8 cellular contexts compared by ENCODE assay signal in genomic region chr16:1613728-1614225, GRCh38. TPM values are rescaled to one million over a fixed set of nuclear protein-coding genes. Genes with fewer than 3 reads are reported as not detected.
A peak's percentile ranks its signal among the peaks of the same experiment; 100 is the strongest.
DNase-seq lines count a peak whose midpoint lies in the region; ATAC-seq lines count a peak whose summit lies in the region.

No MANE protein-coding gene starts in this region.

- H3K36me3 Mint-ChIP-seq in activated T-helper 2 cell treated with anti-CD3 and anti-CD28 coated beads, Interferon-gamma antibody, Interleukin-2, Interleukin-4, amounts not matched to agents 10 μg/mL and 5 μg/mL and 100 μg/mL, durations not matched to agents 14 hours and 24 hours and 36 hours (ENCODE audit: low read depth): peaks cover 29% of the 10 kb centered on the region

- H3K9me3 ChIP-seq in iPS-18c (ENCODE audit: control insufficient read depth, insufficient read depth, low read length): peaks cover 2% of the 10 kb centered on the region

- in situ Hi-C loops in ACHN (cut with HindIII; ENCODE audit: low pct_ligation_motif_present, low pct_unique_long_range_greater_than_20kb, low sequenced_read_pairs): no loop called here

- no peaks in the 10 kb centered on the region for H3K27me3 Mint-ChIP-seq in activated T-helper 2 cell treated with anti-CD3 and anti-CD28 coated beads, Interferon-gamma antibody, Interleukin-2, Interleukin-4, amounts not matched to agents 10 μg/mL and 5 μg/mL and 100 μg/mL, durations not matched to agents 14 hours and 24 hours and 36 hours (ENCODE audit: low read depth)

- peaks cover 29% of the 10 kb centered on the region for H3K4me1 Mint-ChIP-seq in activated T-helper 2 cell treated with anti-CD3 and anti-CD28 coated beads, Interferon-gamma antibody, Interleukin-2, Interleukin-4, amounts not matched to agents 10 μg/mL and 5 μg/mL and 100 μg/mL, durations not matched to agents 14 hours and 24 hours and 36 hours (ENCODE audit: low read depth)

- DNase-seq in ACHN (peak; percentile 34), HCEC 1CT (peak; percentile 3), COLO829 (ENCODE audit: low spot score) (no peak), SKM-1 (lab: John Stamatoyannopoulos, UW; ENCODE audit: unreplicated experiment) (no peak)
- no peak for DNase-seq in activated T-helper 2 cell treated with anti-CD3 and anti-CD28 coated beads, Interferon-gamma antibody, Interleukin-2, Interleukin-4, amounts not matched to agents 10 μg/mL and 5 μg/mL and 100 μg/mL, durations not matched to agents 14 hours and 24 hours and 36 hours (ENCODE audit: low spot score)
- peak; percentile 10 for DNase-seq in stimulated activated naive CD4-positive, alpha-beta T cell treated with Interleukin-2 at 50 U/mL for 16 hours (lab: John Stamatoyannopoulos, UW)

- ATAC-seq in GM21528 (IDR thresholded peaks at IDR 0.05; ENCODE audit: low FRiP score, unreplicated experiment): no peak

- no peaks in the 10 kb centered on the region for H3K9me3 Mint-ChIP-seq in activated T-helper 2 cell treated with anti-CD3 and anti-CD28 coated beads, Interferon-gamma antibody, Interleukin-2, Interleukin-4, amounts not matched to agents 10 μg/mL and 5 μg/mL and 100 μg/mL, durations not matched to agents 14 hours and 24 hours and 36 hours

- intact Hi-C loops in activated T-helper 2 cell treated with anti-CD3 and anti-CD28 coated beads, Interferon-gamma antibody, Interleukin-2, Interleukin-4, amounts not matched to agents 10 μg/mL and 5 μg/mL and 100 μg/mL, durations not matched to agents 14 hours and 24 hours and 36 hours (cut with micrococcal nuclease): loop anchor here (2.0 to 10.0 kb wide), 7 partner anchors 65 to 969 kb away; partner anchors contain the start of genes EME2, GNPTG, JPT2 and MAPK8IP3

- peak overlapping the region; percentile 29 for H3K27ac Mint-ChIP-seq in activated T-helper 2 cell treated with anti-CD3 and anti-CD28 coated beads, Interferon-gamma antibody, Interleukin-2, Interleukin-4, amounts not matched to agents 10 μg/mL and 5 μg/mL and 100 μg/mL, durations not matched to agents 14 hours and 24 hours and 36 hours

- H3K4me3 ChIP-seq in iPS-18c (ENCODE audit: insufficient read depth, low read depth, low read length): peak overlapping the region; percentile 71

- H3K4me3 Mint-ChIP-seq in activated T-helper 2 cell treated with anti-CD3 and anti-CD28 coated beads, Interferon-gamma antibody, Interleukin-2, Interleukin-4, amounts not matched to agents 10 μg/mL and 5 μg/mL and 100 μg/mL, durations not matched to agents 14 hours and 24 hours and 36 hours (ENCODE audit: low read depth): peak overlapping the region; percentile 94

RNA-seq across cellular contexts. Expression of gene CRAMP1, which starts 1.6 kb away (rescaled TPM):
- total RNA-seq in activated T-helper 2 cell treated with anti-CD3 and anti-CD28 coated beads, Interferon-gamma antibody, Interleukin-2, Interleukin-4, amounts not matched to agents 10 μg/mL and 5 μg/mL and 100 μg/mL, durations not matched to agents 14 hours and 24 hours and 36 hours: 33.6 and 34.3 TPM in 2 replicates

RNA-seq across cellular contexts. Expression of gene IFT140, which starts 1.9 kb away (rescaled TPM):
- total RNA-seq in activated T-helper 2 cell treated with anti-CD3 and anti-CD28 coated beads, Interferon-gamma antibody, Interleukin-2, Interleukin-4, amounts not matched to agents 10 μg/mL and 5 μg/mL and 100 μg/mL, durations not matched to agents 14 hours and 24 hours and 36 hours: 8.4 and 10.7 TPM in 2 replicates

Comparison
In these comparisons a context has a peak if more than half of its experiments do, and no peak if none do; other contexts are left out.
1. DNase-seq: peak in ACHN (single experiment), HCEC 1CT (single experiment) and stimulated activated naive CD4-positive, alpha-beta T cell treated with Interleukin-2 at 50 U/mL for 16 hours (single experiment); none in activated T-helper 2 cell treated with anti-CD3 and anti-CD28 coated beads, Interferon-gamma antibody, Interleukin-2, Interleukin-4, amounts not matched to agents 10 μg/mL and 5 μg/mL and 100 μg/mL, durations not matched to agents 14 hours and 24 hours and 36 hours (single experiment), COLO829 (single experiment) and SKM-1 (single experiment).